ENCODE assay signal across 7 cellular contexts in the genomic region with DNA sequence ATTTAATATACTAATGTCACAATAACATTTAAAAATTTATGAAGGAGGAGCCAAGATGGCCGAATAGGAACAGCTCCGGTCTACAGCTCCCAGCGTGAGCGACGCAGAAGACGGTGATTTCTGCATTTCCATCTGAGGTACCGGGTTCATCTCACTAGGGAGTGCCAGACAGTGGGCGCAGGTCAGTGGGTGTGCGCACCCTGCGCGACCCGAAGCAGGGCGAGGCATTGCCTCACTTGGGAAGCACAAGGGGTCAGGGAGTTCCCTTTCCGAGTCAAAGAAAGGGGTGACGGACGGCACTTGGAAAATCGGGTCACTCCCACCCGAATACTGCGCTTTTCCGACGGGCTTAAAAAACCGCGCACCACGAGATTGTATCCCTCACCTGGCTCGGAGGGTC.
DNase-seq lines count a peak whose midpoint lies in the region; ATAC-seq and TF ChIP-seq lines count a peak whose summit lies in the region.
"Not testable (repeated sequence)": the region's sequence is repeated elsewhere in the genome, so short reads cannot be mapped to it uniquely, and the experiment has no call there.

No MANE protein-coding gene starts in this region.

- peak overlapping the region; percentile 67; the same call in 2 of the 3 replicates for H3K4me3 Mint-ChIP-seq in GM23338
- peak overlapping the region; percentile 79 for H3K4me3 Mint-ChIP-seq in WTC11
- peak overlapping the region; percentile 68 to 83 (median 77) for H3K4me3 Mint-ChIP-seq in nephron

- H3K27ac Mint-ChIP-seq in GM23338, WTC11, nephron: not testable (repeated sequence)

- H3K27me3 Mint-ChIP-seq in GM23338 (ENCODE audit: insufficient read depth, low read depth, poor library complexity); WTC11 (ENCODE audit: low read depth); nephron (ENCODE audit: low read depth): not testable (repeated sequence)

- H3K4me1 ChIP-seq in GM23338 (ENCODE audit: insufficient read depth); smooth muscle cell (ENCODE audit: low read depth): not testable (repeated sequence)

- peaks cover 20% of the 10 kb centered on the region; the same call in 1 of the 2 replicates for H3K79me2 ChIP-seq in GM23338 (replicated peaks; ENCODE audit: insufficient read depth)
- H3K79me2 ChIP-seq in smooth muscle cell (ENCODE audit: low read depth), result not testable (repeated sequence)

- not testable (repeated sequence) for H3K36me3 Mint-ChIP-seq in GM23338 (ENCODE audit: low read depth); WTC11; nephron (ENCODE audit: low read depth)

- H3K4me1 Mint-ChIP-seq in GM23338, WTC11, nephron: not testable (repeated sequence)

- H3F3A ChIP-seq in GM23338 (replicated peaks; ENCODE audit: low read depth); smooth muscle cell (ENCODE audit: low read depth): not testable (repeated sequence)

- H3K27ac ChIP-seq in GM23338 (ENCODE audit: low read depth); smooth muscle cell (ENCODE audit: low read depth): not testable (repeated sequence)

- not testable (repeated sequence) for TF ChIP-seq CTCF in GM23338 (conservative IDR thresholded peaks at IDR 0.05; ENCODE audit: low read depth in 2 of 2); LNCaP clone FGC (IDR thresholded peaks at IDR 0.05; ENCODE audit: control insufficient read depth, extremely low read depth, insufficient read depth); WTC11 (IDR thresholded peaks at IDR 0.05); fibroblast of villous mesenchyme (IDR thresholded peaks at IDR 0.05; ENCODE audit: insufficient read depth, low read depth, low read length); nephron (IDR thresholded peaks at IDR 0.05; ENCODE audit: unreplicated experiment in 3 of 3); smooth muscle cell (IDR thresholded peaks at IDR 0.05; ENCODE audit: borderline replicate concordance, insufficient read depth, poor library complexity, severe bottlenecking)

- H3K9me3 ChIP-seq in smooth muscle cell (replicated peaks; ENCODE audit: low read depth), result not testable (repeated sequence)

- CTCF ChIA-PET in WTC11 (lab: Charles Lee), result not testable (repeated sequence)

- H3K9ac ChIP-seq in smooth muscle cell (ENCODE audit: low read depth), result not testable (repeated sequence)

- WGBS in smooth muscle cell (ENCODE audit: low lambda C conversion rate), result 60% methylated on average over 20 of the region's 25 CpGs

- peak overlapping the region; percentile 67 for H3K4me2 ChIP-seq in GM23338
- peak overlapping the region; percentile 75 for H3K4me2 ChIP-seq in smooth muscle cell

- not testable (repeated sequence) for H2AFZ ChIP-seq in GM23338; smooth muscle cell (ENCODE audit: low read depth)

- not testable (repeated sequence) for H3K9me3 Mint-ChIP-seq in GM23338, nephron
- peaks cover 15% of the 10 kb centered on the region for H3K9me3 Mint-ChIP-seq in WTC11

- POLR2A ChIA-PET in WTC11 (lab: Charles Lee), result not testable (repeated sequence)

- DNase-seq in GM23338 (ENCODE audit: low spot score); LNCaP clone FGC (ENCODE audit: low read depth); WTC11 (ENCODE audit: low spot score); fibroblast of villous mesenchyme (ENCODE audit: low read depth); smooth muscle cell (lab: John Stamatoyannopoulos, UW; ENCODE audit: unreplicated experiment): not testable (repeated sequence)
- DNase-seq in NCI-H82 (lab: John Stamatoyannopoulos, UW), result peak; percentile 6

- H4K20me1 ChIP-seq in GM23338 (replicated peaks; ENCODE audit: insufficient read depth); smooth muscle cell (ENCODE audit: low read depth): not testable (repeated sequence)

- not testable (repeated sequence) for H3K9me2 ChIP-seq in GM23338 (ENCODE audit: insufficient read depth)

- H3K36me3 ChIP-seq in GM23338 (ENCODE audit: insufficient read depth); smooth muscle cell (ENCODE audit: low read depth): not testable (repeated sequence)

- not testable (repeated sequence) for ATAC-seq in GM23338, WTC11

- not testable (repeated sequence) for H3K27me3 ChIP-seq in GM23338 (ENCODE audit: insufficient read depth); smooth muscle cell (ENCODE audit: low read depth)

- peak overlapping the region; percentile 39 for H3K4me3 ChIP-seq in GM23338
- peak overlapping the region; percentile 48 for H3K4me3 ChIP-seq in LNCaP clone FGC (ENCODE audit: low read depth, low read length)
- peak overlapping the region; percentile 50 for H3K4me3 ChIP-seq in fibroblast of villous mesenchyme (ENCODE audit: low read depth, low read length)
- H3K4me3 ChIP-seq in smooth muscle cell, result peak overlapping the region; percentile 42
